Comparison of ENCODE assay signal across 8 cellular contexts in the genomic region with DNA sequence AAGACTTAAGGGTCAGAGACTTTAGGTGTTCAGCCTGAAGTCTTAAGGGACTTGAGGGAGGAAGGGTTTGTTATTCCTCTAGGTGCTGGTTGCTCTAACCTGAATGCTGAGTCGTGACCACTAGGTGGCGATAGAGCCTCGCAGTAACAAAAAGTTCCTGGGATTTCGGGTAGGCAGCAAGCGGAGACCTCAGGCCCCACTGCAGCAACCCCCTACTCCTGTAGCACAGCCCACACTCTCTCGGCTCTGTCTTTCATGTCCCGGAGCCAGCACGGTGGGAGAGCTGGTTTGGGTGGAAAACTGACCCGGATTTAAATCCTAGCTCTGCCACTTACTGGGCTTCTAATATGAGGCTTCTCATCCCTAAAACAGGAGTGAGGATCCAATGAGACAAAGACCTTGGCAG.
A peak's percentile ranks its signal among the peaks of the same experiment; 100 is the strongest.
DNase-seq lines count a peak whose midpoint lies in the region; ATAC-seq and TF ChIP-seq lines count a peak whose summit lies in the region.

No MANE protein-coding gene starts in this region.

- no peaks in the 10 kb centered on the region for H3K36me3 Mint-ChIP-seq in activated naive CD8-positive, alpha-beta T cell treated with anti-CD3 and anti-CD28 coated beads, Interleukin-2, amount 10 ng/mL, durations not matched to agents 7 days and 5 days
- no peaks in the 10 kb centered on the region for H3K36me3 Mint-ChIP-seq in progenitor cell of endocrine pancreas (ENCODE audit: insufficient read depth)

- TF ChIP-seq CTCF in GM20000 (IDR thresholded peaks at IDR 0.05; ENCODE audit: extremely low read depth, missing control alignments) = peak; percentile 71
- peak; percentile 89 for TF ChIP-seq CTCF in LNCAP (IDR thresholded peaks at IDR 0.05)
- TF ChIP-seq CTCF in heart left ventricle (IDR thresholded peaks at IDR 0.05) = peak; percentile 78 to 95 (median 88)
- peak; percentile 95 for TF ChIP-seq CTCF in progenitor cell of endocrine pancreas (IDR thresholded peaks at IDR 0.05; ENCODE audit: unreplicated experiment)

- H3K27ac ChIP-seq in heart left ventricle = no peak overlapping the region
- H3K27ac ChIP-seq in aorta (ENCODE audit: low read depth in 1 of 2, low read length in 2 of 2) = no peak overlapping the region

- no peak overlapping the region for H3K4me3 ChIP-seq in heart left ventricle
- no peak overlapping the region for H3K4me3 ChIP-seq in aorta (ENCODE audit: low read length in 2 of 2)

- H3K9me3 Mint-ChIP-seq in activated naive CD8-positive, alpha-beta T cell treated with anti-CD3 and anti-CD28 coated beads, Interleukin-2, amount 10 ng/mL, durations not matched to agents 7 days and 5 days = peaks cover 1% of the 10 kb centered on the region
- no peaks in the 10 kb centered on the region for H3K9me3 Mint-ChIP-seq in progenitor cell of endocrine pancreas (ENCODE audit: low read depth)

- intact Hi-C loops in heart left ventricle (cut with DNase I) (loop anchor here in 8 of 10 donors (1.0 to 10.0 kb wide), 9 partner anchors 308 to 903 kb away; partner anchors contain the start of genes SLIT3 (in 5 of the 8) and SPDL1 (in 3 of the 8)), aorta (cut with DNase I) (no loop called here)

- H3K27me3 ChIP-seq in heart left ventricle = no peaks in the 10 kb centered on the region
- no peaks in the 10 kb centered on the region for H3K27me3 ChIP-seq in aorta (ENCODE audit: control insufficient read depth in 1 of 2, insufficient read depth in 2 of 2, low read length in 1 of 2)

- peaks cover 9% of the 10 kb centered on the region for H3K4me1 Mint-ChIP-seq in activated naive CD8-positive, alpha-beta T cell treated with anti-CD3 and anti-CD28 coated beads, Interleukin-2, amount 10 ng/mL, durations not matched to agents 7 days and 5 days
- no peaks in the 10 kb centered on the region for H3K4me1 Mint-ChIP-seq in progenitor cell of endocrine pancreas (ENCODE audit: low read depth)

- no peak overlapping the region for H3K4me3 Mint-ChIP-seq in activated naive CD8-positive, alpha-beta T cell treated with anti-CD3 and anti-CD28 coated beads, Interleukin-2, amount 10 ng/mL, durations not matched to agents 7 days and 5 days
- no peak overlapping the region for H3K4me3 Mint-ChIP-seq in progenitor cell of endocrine pancreas (ENCODE audit: low read depth)

- no peaks in the 10 kb centered on the region for H3K9me3 ChIP-seq in heart left ventricle
- H3K9me3 ChIP-seq in aorta (ENCODE audit: control insufficient read depth, low read length) = no peaks in the 10 kb centered on the region

- in situ Hi-C loops in SK-MEL-5 (cut with HindIII; ENCODE audit: low pct_unique_long_range_greater_than_20kb, low sequenced_read_pairs) = no loop called here

- POLR2A ChIA-PET in activated naive CD8-positive, alpha-beta T cell treated with anti-CD3 and anti-CD28 coated beads, Interleukin-2, amount 10 ng/mL, durations not matched to agents 7 days and 5 days (lab: Charles Lee) = no interaction called here

- DNase-seq in CD1c-positive myeloid dendritic cell (ENCODE audit: extremely low spot score) = peak; percentile 69
- DNase-seq in GM20000 (ENCODE audit: low spot score) = peak; percentile 78
- peak; percentile 76 for DNase-seq in SK-MEL-5 (ENCODE audit: low read depth, low spot score)
- peak; percentile 55 for DNase-seq in activated naive CD8-positive, alpha-beta T cell treated with anti-CD3 and anti-CD28 coated beads, Interleukin-2, amount 10 ng/mL, durations not matched to agents 7 days and 5 days
- peak in 4 of 5 donors; percentile 51 to 76 (median 70) for DNase-seq in heart left ventricle
- DNase-seq in progenitor cell of endocrine pancreas (ENCODE audit: low spot score, unreplicated experiment) = peak; percentile 72
- DNase-seq in aorta = peak; percentile 73 to 84

- no peaks in the 10 kb centered on the region for H3K27me3 Mint-ChIP-seq in activated naive CD8-positive, alpha-beta T cell treated with anti-CD3 and anti-CD28 coated beads, Interleukin-2, amount 10 ng/mL, durations not matched to agents 7 days and 5 days
- peaks cover 5% of the 10 kb centered on the region for H3K27me3 Mint-ChIP-seq in progenitor cell of endocrine pancreas

- H3K4me1 ChIP-seq in heart left ventricle (peaks cover 3 to 31% (median 10%) of the 10 kb centered on the region in 12 donors), aorta (ENCODE audit: control insufficient read depth in 1 of 2, insufficient read depth in 2 of 2, low read length in 2 of 2) (no peaks in the 10 kb centered on the region)

- no peaks in the 10 kb centered on the region for H3K36me3 ChIP-seq in heart left ventricle
- H3K36me3 ChIP-seq in aorta (ENCODE audit: control insufficient read depth in 1 of 2, insufficient read depth in 2 of 2, low read length in 1 of 2) = no peaks in the 10 kb centered on the region

- ATAC-seq in activated naive CD8-positive, alpha-beta T cell treated with anti-CD3 and anti-CD28 coated beads, Interleukin-2, amount 10 ng/mL, durations not matched to agents 7 days and 5 days (ENCODE audit: low read depth) = no peak
- ATAC-seq in heart left ventricle = peak in 3 of 4 donors; percentile 13 to 53 (median 43)
- peak; percentile 64 for ATAC-seq in aorta (ENCODE audit: low FRiP score)

- 3 to 10% (median 7%) methylated on average over 9 of the region's 9 CpGs for WGBS in heart left ventricle, 4 donors
- 4 to 5% methylated on average over 9 of the region's 9 CpGs for WGBS in aorta, 2 donors

- TF ChIP-seq POLR2A in heart left ventricle (IDR thresholded peaks at IDR 0.05) = no peak

- H3K27ac Mint-ChIP-seq in activated naive CD8-positive, alpha-beta T cell treated with anti-CD3 and anti-CD28 coated beads, Interleukin-2, amount 10 ng/mL, durations not matched to agents 7 days and 5 days = no peak overlapping the region
- H3K27ac Mint-ChIP-seq in progenitor cell of endocrine pancreas = no peak overlapping the region

Comparison
In these comparisons a context has a peak if more than half of its experiments do, and no peak if none do; other contexts are left out.
1. intact Hi-C loops: an anchor here in heart left ventricle (1.0 to 10.0 kb wide); none called in aorta.